In the genomic region with DNA sequence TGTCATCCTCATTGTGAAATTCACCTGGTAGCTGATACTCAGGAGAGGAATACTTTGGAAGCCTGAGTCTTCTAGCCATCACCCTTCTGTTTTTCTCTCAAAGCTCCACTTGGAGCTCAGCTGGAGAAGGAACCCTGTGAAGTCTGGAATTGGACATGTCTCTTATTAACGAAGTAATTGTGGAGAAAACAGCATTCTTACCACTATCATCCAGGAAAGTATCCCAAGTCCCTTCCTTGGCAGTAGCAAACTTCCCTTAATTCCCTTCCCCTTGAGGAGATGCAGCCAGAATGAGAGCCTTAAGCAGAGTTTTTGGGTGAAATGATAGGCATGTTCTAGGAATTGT, we compare ENCODE assay signal across 8 cellular contexts. TPM values are rescaled to one million over a fixed set of nuclear protein-coding genes. Genes with fewer than 3 reads are reported as not detected.
DNase-seq lines count a peak whose midpoint lies in the region; ATAC-seq, FAIRE-seq and TF ChIP-seq lines count a peak whose summit lies in the region.

No MANE protein-coding gene starts in this region.

- no peaks in the 10 kb centered on the region for H3K36me3 ChIP-seq in CD8-positive, alpha-beta memory T cell (ENCODE audit: insufficient read depth, low read length)
- no peaks in the 10 kb centered on the region for H3K36me3 ChIP-seq in pancreas

- peak overlapping the region; percentile 83 for H3K4me3 ChIP-seq in CD8-positive, alpha-beta memory T cell (ENCODE audit: low read length)
- H3K4me3 ChIP-seq in epithelial cell of proximal tubule (ENCODE audit: low read depth, low read length) (peak overlapping the region; percentile 70), pancreas (peak overlapping the region; percentile 59 to 72 (median 62))

- no peaks in the 10 kb centered on the region for H3K9me3 Mint-ChIP-seq in CD8-positive, alpha-beta memory T cell

- no peaks in the 10 kb centered on the region for H3K9me3 ChIP-seq in CD8-positive, alpha-beta memory T cell (ENCODE audit: low read length)
- H3K9me3 ChIP-seq in pancreas: no peaks in the 10 kb centered on the region

- peak overlapping the region; percentile 83 for H3K27ac ChIP-seq in CD8-positive, alpha-beta memory T cell (ENCODE audit: low read depth, low read length)
- H3K27ac ChIP-seq in RWPE1 (peak overlapping the region; percentile 95), pancreas (peak overlapping the region; percentile 94 to 99 (median 96))

- intact Hi-C loops in pancreas (cut with DNase I): no loop called here

- POLR2A ChIA-PET in CD8-positive, alpha-beta memory T cell (lab: Charles Lee): interaction anchor here (0.7 to 3.1 kb wide), 4 partner anchors 12 to 31 kb away, joined by 3 to 23 read pairs (median 4); a partner anchor contains a TSS
- POLR2A ChIA-PET in RWPE1 (lab: Yijun Ruan, JAX; ENCODE audit: low non-redundant PET): interaction anchor here (0.9 kb wide), 1 partner anchor 30 kb away, joined by 6 read pairs; a partner anchor contains a TSS

- TF ChIP-seq CTCF in RWPE1 (conservative IDR thresholded peaks at IDR 0.05; ENCODE audit: low read depth) (no peak), epithelial cell of proximal tubule (conservative IDR thresholded peaks at IDR 0.05; ENCODE audit: low read depth, low read length) (no peak), pancreas (IDR thresholded peaks at IDR 0.05) (no peak)

- H3K4me1 ChIP-seq in CD8-positive, alpha-beta memory T cell (ENCODE audit: insufficient read depth, low read length): peaks cover 10% of the 10 kb centered on the region
- H3K4me1 ChIP-seq in pancreas: peaks cover 0 to 18% (median 0%) of the 10 kb centered on the region in 3 donors

- peaks cover 28 to 33% (median 28%) of the 10 kb centered on the region in 3 donors for H3K4me1 Mint-ChIP-seq in CD8-positive, alpha-beta memory T cell

- no peaks in the 10 kb centered on the region for H3K27me3 ChIP-seq in CD8-positive, alpha-beta memory T cell (ENCODE audit: insufficient read depth, low read length, poor library complexity, severe bottlenecking)
- H3K27me3 ChIP-seq in pancreas: no peaks in the 10 kb centered on the region

- 4 to 5% methylated on average over 1 of the region's 1 CpG for WGBS in pancreas, 2 donors

- CTCF ChIA-PET in CD8-positive, alpha-beta memory T cell (lab: Charles Lee): interaction anchor here (1.7 kb wide), 1 partner anchor 30 kb away, joined by 9 read pairs; a partner anchor contains a TSS
- CTCF ChIA-PET in RWPE1 (lab: Yijun Ruan, JAX): interaction anchor here (0.6 kb wide), 2 partner anchors 147 to 786 kb away, joined by 3 read pairs; no protein-coding TSS in a partner anchor

- H3K36me3 Mint-ChIP-seq in CD8-positive, alpha-beta memory T cell: peaks cover 0 to 4% (median 0%) of the 10 kb centered on the region in 3 donors

- peak overlapping the region; percentile 85 to 97 (median 91) for H3K27ac Mint-ChIP-seq in CD8-positive, alpha-beta memory T cell

- H3K27me3 Mint-ChIP-seq in CD8-positive, alpha-beta memory T cell: peaks cover 0 to 4% of the 10 kb centered on the region in 2 donors

- peak overlapping the region; percentile 86 to 95 (median 90) for H3K4me3 Mint-ChIP-seq in CD8-positive, alpha-beta memory T cell

- ATAC-seq in pancreas (no peak), GM18517 (IDR thresholded peaks at IDR 0.05; ENCODE audit: unreplicated experiment) (no peak), GM21526 (IDR thresholded peaks at IDR 0.05; ENCODE audit: low FRiP score, unreplicated experiment) (no peak), GM21423 (IDR thresholded peaks at IDR 0.05; ENCODE audit: unreplicated experiment) (no peak)

- FAIRE-seq in pancreas (lab: Jason Lieb, UNC): no peak

- no peak for DNase-seq in CD8-positive, alpha-beta memory T cell
- DNase-seq in RWPE1 (ENCODE audit: low spot score) (no peak), epithelial cell of proximal tubule (ENCODE audit: low read depth) (no peak), pancreas (no peak)
- no peak for DNase-seq in activated CD8-positive, alpha-beta memory T cell treated with anti-CD3 and anti-CD28 coated beads, Interleukin-2, amount 50 U/mL, for 48 hours

RNA-seq across cellular contexts. Expression of a gene that starts 30.7 kb away (rescaled TPM):
- total RNA-seq in CD8-positive, alpha-beta memory T cell: 10 to 100 TPM; 69.9 to 79.2 TPM
- 54.3 TPM for polyA plus RNA-seq in CD8-positive, alpha-beta memory T cell
- total RNA-seq in epithelial cell of proximal tubule (41.8 and 68.9 TPM in 2 replicates), pancreas (10 to 100 TPM; 26.9 to 67.4 (median 28.6) TPM)
- 1 to 10 TPM; 7.7 to 9.0 TPM for polyA plus RNA-seq in pancreas
